Comparison of ENCODE assay signal across 30 cellular contexts in genomic region chr1:93076268-93076667, GRCh38. TPM values are rescaled to one million over a fixed set of nuclear protein-coding genes. Genes with fewer than 3 reads are reported as not detected.
DNase-seq lines count a peak whose midpoint lies in the region; ATAC-seq, FAIRE-seq and TF ChIP-seq lines count a peak whose summit lies in the region.
"Had no signal": no experiment of that assay in that cellular context is flagged by ENCODE, and none has a peak within 500 bp of the region (broad histone marks: within the 10 kb centered on the region; RNA-seq: fewer than 3 reads in every experiment).

No MANE protein-coding gene starts in this region.

- CTCF ChIA-PET in CD4-positive, alpha-beta T cell (lab: Charles Lee) = no interaction called here

- no peak for FAIRE-seq in H54 (lab: Jason Lieb, UNC)
- FAIRE-seq: bronchial epithelial cell had no signal

- no peak for TF ChIP-seq CTCF in CD4-positive, alpha-beta T cell (IDR thresholded peaks at IDR 0.05)
- TF ChIP-seq CTCF in nephron (IDR thresholded peaks at IDR 0.05; ENCODE audit: unreplicated experiment in 3 of 3) = no peak

- ATAC-seq in CD4-positive, alpha-beta T cell (ENCODE audit: poor library complexity) = no peak
- ATAC-seq: gastroesophageal sphincter; lower lobe of right lung; naive thymus-derived CD8-positive, alpha-beta T cell; PC-3; Right ventricle myocardium inferior had no signal

- POLR2A ChIA-PET in CD4-positive, alpha-beta T cell (lab: Charles Lee) = no interaction called here

- no peak for TF ChIP-seq POLR2A in H54 (IDR thresholded peaks at IDR 0.05; ENCODE audit: low read depth, low read length)

- H3K36me3 Mint-ChIP-seq in CD4-positive, alpha-beta T cell (ENCODE audit: low read depth) = peaks cover 22% of the 10 kb centered on the region
- no peaks in the 10 kb centered on the region for H3K36me3 Mint-ChIP-seq in nephron (ENCODE audit: low read depth)
- H3K36me3 Mint-ChIP-seq: naive thymus-derived CD8-positive, alpha-beta T cell had no signal

- H3K27me3 Mint-ChIP-seq in CD4-positive, alpha-beta T cell = no peaks in the 10 kb centered on the region
- H3K27me3 Mint-ChIP-seq in nephron (ENCODE audit: low read depth) = no peaks in the 10 kb centered on the region
- H3K27me3 Mint-ChIP-seq: activated naive CD8-positive, alpha-beta T cell treated with anti-CD3 and anti-CD28 coated beads, Interleukin-2, amount 10 ng/mL, durations not matched to agents 7 days and 5 days had no signal

- H3K4me1 Mint-ChIP-seq in CD4-positive, alpha-beta T cell (ENCODE audit: low read depth) = peaks cover 34% of the 10 kb centered on the region
- peaks cover 7% of the 10 kb centered on the region for H3K4me1 Mint-ChIP-seq in nephron

- no peak for DNase-seq in CD4-positive, alpha-beta T cell
- DNase-seq in MV-4-11 (lab: John Stamatoyannopoulos, UW) = peak; percentile 98
- peak; percentile 24 for DNase-seq in OCI-M1 (lab: John Stamatoyannopoulos, UW)
- no peak for DNase-seq in H54 (ENCODE audit: insufficient read length, low spot score)
- no peak for DNase-seq in AG08395 (ENCODE audit: low spot score)
- no peak for DNase-seq in DMS153 treated with DMSO at 0.1 percent for 48 hours (lab: John Stamatoyannopoulos, UW; ENCODE audit: unreplicated experiment)
- DNase-seq: activated CD4-positive, alpha-beta T cell treated with anti-CD3 and anti-CD28 coated beads for 4 hours; activated CD8-positive, alpha-beta memory T cell treated with anti-CD3 and anti-CD28 coated beads for 24 hours; activated effector memory CD4-positive, alpha-beta T cell treated with Interleukin-2 at 50 U/mL for 16 hours; activated naive CD8-positive, alpha-beta T cell treated with anti-CD3 and anti-CD28 coated beads, Interleukin-2, amount 10 ng/mL, durations not matched to agents 7 days and 5 days; aorta; Calu3; DND-41; GF-D8; hippocampal formation; KG1; lower lobe of right lung; naive thymus-derived CD8-positive, alpha-beta T cell; NCI-H1436; NCI-H2081 treated with DMSO at 0.1 percent for 48 hours; NCI-H2227 treated with DMSO at 0.1 percent for 48 hours; PC-3; stimulated activated CD4-positive, alpha-beta T cell treated with anti-CD3 and anti-CD28 coated beads, Interleukin-4, amount 100 ng/mL, for 4 hours; SW 1271 had no signal

- H3K4me3 Mint-ChIP-seq in CD4-positive, alpha-beta T cell = peak overlapping the region; percentile 34
- H3K4me3 Mint-ChIP-seq in nephron = peak overlapping the region in 2 of 3 experiments; percentile 14 to 71
- H3K4me3 Mint-ChIP-seq: activated naive CD8-positive, alpha-beta T cell treated with anti-CD3 and anti-CD28 coated beads, Interleukin-2, amount 10 ng/mL, durations not matched to agents 7 days and 5 days had no signal

- intact Hi-C loops in CD4-positive, alpha-beta T cell (cut with DNase I, micrococcal nuclease) = loop anchor here (5.0 to 10.0 kb wide), 5 partner anchors 34 to 769 kb away; partner anchors contain the start of genes DIPK1A (in 1 of the 2) and DR1 (in 1 of the 2)

- H3K27ac Mint-ChIP-seq in CD4-positive, alpha-beta T cell = no peak overlapping the region
- peak overlapping the region in 1 of 3 experiments; percentile 10 for H3K27ac Mint-ChIP-seq in nephron
- H3K27ac Mint-ChIP-seq: activated naive CD8-positive, alpha-beta T cell treated with anti-CD3 and anti-CD28 coated beads, Interleukin-2, amount 10 ng/mL, durations not matched to agents 7 days and 5 days had no signal

- no peak overlapping the region for H3K27ac ChIP-seq in CD4-positive, alpha-beta T cell (ENCODE audit: low read depth, low read length)
- H3K27ac ChIP-seq: gastroesophageal sphincter, lower lobe of right lung, tibial nerve, VCaP had no signal

- no peaks in the 10 kb centered on the region for H3K9me3 ChIP-seq in CD4-positive, alpha-beta T cell (ENCODE audit: control insufficient read depth, low read length)
- H3K9me3 ChIP-seq: lower lobe of right lung, tibial nerve had no signal

- peaks cover 3% of the 10 kb centered on the region for H3K9me3 Mint-ChIP-seq in CD4-positive, alpha-beta T cell
- H3K9me3 Mint-ChIP-seq in nephron = peaks cover 6% of the 10 kb centered on the region
- H3K9me3 Mint-ChIP-seq: activated naive CD8-positive, alpha-beta T cell treated with anti-CD3 and anti-CD28 coated beads, Interleukin-2, amount 10 ng/mL, durations not matched to agents 7 days and 5 days had no signal

- H3K27me3 ChIP-seq in CD4-positive, alpha-beta T cell (ENCODE audit: control insufficient read depth, insufficient read depth, low read length) = no peaks in the 10 kb centered on the region
- H3K27me3 ChIP-seq: gastroesophageal sphincter, tibial nerve had no signal

RNA-seq across cellular contexts. Expression of gene MTF2, which starts 2.8 kb away (rescaled TPM):
- total RNA-seq in CD4-positive, alpha-beta T cell = 10 to 100 TPM; 37.9 to 39.3 TPM

Comparison
In these comparisons a context has a peak if more than half of its experiments do, and no peak if none do; other contexts are left out.
1. DNase-seq: peak in MV-4-11 (single experiment) and OCI-M1 (single experiment); none in CD4-positive, alpha-beta T cell (0 of 10), H54 (single experiment), AG08395 (single experiment) and DMS153 treated with DMSO at 0.1 percent for 48 hours (single experiment).